Comparison of ENCODE assay signal across 1 cellular context in the genomic region with DNA sequence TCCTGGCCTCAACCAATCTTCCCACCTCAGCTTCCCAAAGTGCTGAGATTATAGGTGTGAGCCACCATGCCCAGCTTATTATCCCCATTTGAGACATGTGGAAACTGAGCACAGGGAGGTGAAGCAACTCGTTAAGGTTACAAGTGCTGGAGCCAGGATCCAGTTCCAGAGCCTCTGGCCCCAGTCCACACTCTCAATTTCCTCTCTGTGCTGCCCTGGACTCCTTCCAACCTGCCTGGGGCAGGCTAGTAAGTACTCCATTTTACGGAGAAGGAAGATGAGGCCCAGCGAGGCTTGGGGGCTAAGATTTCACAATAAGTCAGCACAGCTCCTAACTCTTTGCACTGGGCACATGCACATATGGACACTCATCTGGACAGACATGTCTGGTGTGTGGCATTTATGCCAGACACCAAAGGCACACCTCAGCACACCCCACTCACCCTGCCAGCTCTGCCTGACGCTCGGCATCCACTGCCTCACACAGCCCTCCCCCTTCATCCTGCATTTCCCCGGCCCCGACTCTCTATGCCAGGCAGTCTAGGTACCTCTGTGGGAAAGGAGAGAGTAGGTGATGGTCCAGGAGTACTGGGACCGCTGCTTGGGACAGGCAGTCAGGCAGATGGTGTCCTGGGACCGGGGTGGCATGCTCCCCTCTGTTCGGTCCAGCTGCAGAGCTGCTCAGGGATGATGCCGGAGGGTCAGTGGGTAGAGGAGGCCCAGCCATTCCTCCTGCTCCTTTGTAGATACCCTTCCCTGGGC.
A peak's percentile ranks its signal among the peaks of the same experiment; 100 is the strongest.
TF ChIP-seq lines count a peak whose summit lies in the region.

No MANE protein-coding gene starts in this region.

TF ChIP-seq in HepG2, 621 proteins besides CTCF, POLR2A, EP300 and RAD21:
- TF ChIP-seq HES4 (CRISPR knock-in tag; IDR thresholded peaks at IDR 0.05; ENCODE audit: borderline replicate concordance) (peak; percentile 32; the same call in 1 of the 2 replicates), KDM3A (CRISPR knock-in tag; IDR thresholded peaks at IDR 0.05; ENCODE audit: low read depth) (no peak), CHD2 (IDR thresholded peaks at IDR 0.05; ENCODE audit: low read depth, low read length) (no peak), CEBPB (IDR thresholded peaks at IDR 0.05; ENCODE audit: borderline replicate concordance, low read depth, low read length) (peak; percentile 53), ZNF607 (CRISPR knock-in tag; IDR thresholded peaks at IDR 0.05; ENCODE audit: borderline replicate concordance) (no peak)
- TF ChIP-seq, protein P1, sequence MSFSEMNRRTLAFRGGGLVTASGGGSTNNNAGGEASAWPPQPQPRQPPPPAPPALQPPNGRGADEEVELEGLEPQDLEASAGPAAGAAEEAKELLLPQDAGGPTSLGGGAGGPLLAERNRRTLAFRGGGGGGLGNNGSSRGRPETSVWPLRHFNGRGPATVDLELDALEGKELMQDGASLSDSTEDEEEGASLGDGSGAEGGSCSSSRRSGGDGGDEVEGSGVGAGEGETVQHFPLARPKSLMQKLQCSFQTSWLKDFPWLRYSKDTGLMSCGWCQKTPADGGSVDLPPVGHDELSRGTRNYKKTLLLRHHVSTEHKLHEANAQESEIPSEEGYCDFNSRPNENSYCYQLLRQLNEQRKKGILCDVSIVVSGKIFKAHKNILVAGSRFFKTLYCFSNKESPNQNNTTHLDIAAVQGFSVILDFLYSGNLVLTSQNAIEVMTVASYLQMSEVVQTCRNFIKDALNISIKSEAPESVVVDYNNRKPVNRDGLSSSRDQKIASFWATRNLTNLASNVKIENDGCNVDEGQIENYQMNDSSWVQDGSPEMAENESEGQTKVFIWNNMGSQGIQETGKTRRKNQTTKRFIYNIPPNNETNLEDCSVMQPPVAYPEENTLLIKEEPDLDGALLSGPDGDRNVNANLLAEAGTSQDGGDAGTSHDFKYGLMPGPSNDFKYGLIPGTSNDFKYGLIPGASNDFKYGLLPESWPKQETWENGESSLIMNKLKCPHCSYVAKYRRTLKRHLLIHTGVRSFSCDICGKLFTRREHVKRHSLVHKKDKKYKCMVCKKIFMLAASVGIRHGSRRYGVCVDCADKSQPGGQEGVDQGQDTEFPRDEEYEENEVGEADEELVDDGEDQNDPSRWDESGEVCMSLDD (CRISPR knock-in tag; IDR thresholded peaks at IDR 0.05; ENCODE audit: borderline replicate concordance): no peak
